ENCODE assay signal across 8 cellular contexts in the genomic region with DNA sequence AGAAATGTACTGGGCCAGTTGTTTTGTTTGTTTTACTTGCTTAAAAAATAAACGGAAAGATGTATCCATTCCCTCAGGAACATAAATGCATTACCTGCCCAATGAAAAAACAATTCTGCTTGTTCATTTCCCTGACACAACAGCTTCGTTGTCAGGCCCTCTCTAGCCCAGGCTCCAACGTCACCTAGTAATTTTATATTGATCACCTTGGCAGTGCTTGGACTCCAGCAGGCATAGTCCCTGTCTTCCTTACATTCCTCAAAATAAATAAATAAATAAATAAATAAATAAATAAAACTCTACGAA. TPM values are rescaled to one million over a fixed set of nuclear protein-coding genes. Genes with fewer than 3 reads are reported as not detected.
DNase-seq lines count a peak whose midpoint lies in the region; ATAC-seq and TF ChIP-seq lines count a peak whose summit lies in the region.

No MANE protein-coding gene starts in this region.

- CTCF ChIA-PET in activated CD4-positive, alpha-beta T cell treated with anti-CD3 and anti-CD28 coated beads for 36 hours (lab: Charles Lee), result interaction anchor here (0.7 to 1.4 kb wide), 4 partner anchors 7 to 33 kb away, joined by 3 read pairs; no protein-coding TSS in a partner anchor

- no peak for ATAC-seq in activated CD4-positive, alpha-beta T cell treated with anti-CD3 and anti-CD28 coated beads for 36 hours
- no peak for ATAC-seq in stimulated activated effector memory CD8-positive, alpha-beta T cell treated with anti-CD3 and anti-CD28 coated beads, Interleukin-12 subunit alpha, Interleukin-12 subunit beta, amount 100 ng/mL, for 72 hours
- ATAC-seq in GM19463 (IDR thresholded peaks at IDR 0.05; ENCODE audit: unreplicated experiment), result no peak

- H3K4me1 Mint-ChIP-seq in activated CD4-positive, alpha-beta T cell treated with anti-CD3 and anti-CD28 coated beads for 36 hours, result peaks cover 29% of the 10 kb centered on the region
- H3K4me1 Mint-ChIP-seq in T-helper 2 cell treated with Interferon-gamma antibody and Interleukin-4, amounts not matched to agents 5 μg/mL and 100 μg/mL, for 36 hours (ENCODE audit: low read depth), result peaks cover 31% of the 10 kb centered on the region
- peaks cover 14% of the 10 kb centered on the region for H3K4me1 Mint-ChIP-seq in glutamatergic neuron (ENCODE audit: low read depth, unreplicated experiment)
- H3K4me1 Mint-ChIP-seq in stimulated activated effector memory CD8-positive, alpha-beta T cell treated with anti-CD3 and anti-CD28 coated beads, Interleukin-12 subunit alpha, Interleukin-12 subunit beta, amount 100 ng/mL, for 72 hours, result peaks cover 21% of the 10 kb centered on the region

- DNase-seq in activated CD4-positive, alpha-beta T cell treated with anti-CD3 and anti-CD28 coated beads for 36 hours, result peak; percentile 30
- DNase-seq in activated CD4-positive, alpha-beta T cell treated with anti-CD3 and anti-CD28 coated beads for 1 hour, result no peak
- no peak for DNase-seq in T-helper 2 cell treated with Interferon-gamma antibody and Interleukin-4, amounts not matched to agents 5 μg/mL and 100 μg/mL, for 36 hours (ENCODE audit: low spot score)
- no peak for DNase-seq in glutamatergic neuron
- no peak for DNase-seq in stimulated activated effector memory CD8-positive, alpha-beta T cell treated with anti-CD3 and anti-CD28 coated beads, Interleukin-12 subunit alpha, Interleukin-12 subunit beta, amount 100 ng/mL, for 72 hours (ENCODE audit: low spot score in 2 of 2)
- DNase-seq in iPS-NIHi7 (ENCODE audit: extremely low spot score), result no peak
- DNase-seq in NCI-H1694 treated with DMSO at 0.1 percent for 48 hours (lab: John Stamatoyannopoulos, UW), result no peak

- H3K27ac Mint-ChIP-seq in activated CD4-positive, alpha-beta T cell treated with anti-CD3 and anti-CD28 coated beads for 36 hours, result peak overlapping the region; percentile 78
- peak overlapping the region; percentile 84 for H3K27ac Mint-ChIP-seq in T-helper 2 cell treated with Interferon-gamma antibody and Interleukin-4, amounts not matched to agents 5 μg/mL and 100 μg/mL, for 36 hours
- peak overlapping the region; percentile 99 for H3K27ac Mint-ChIP-seq in glutamatergic neuron (ENCODE audit: unreplicated experiment)
- no peak overlapping the region for H3K27ac Mint-ChIP-seq in stimulated activated effector memory CD8-positive, alpha-beta T cell treated with anti-CD3 and anti-CD28 coated beads, Interleukin-12 subunit alpha, Interleukin-12 subunit beta, amount 100 ng/mL, for 72 hours

- POLR2A ChIA-PET in activated CD4-positive, alpha-beta T cell treated with anti-CD3 and anti-CD28 coated beads for 36 hours (lab: Charles Lee), result no interaction called here

- no peak for TF ChIP-seq CTCF in glutamatergic neuron (IDR thresholded peaks at IDR 0.05; ENCODE audit: partially characterized antibody, unreplicated experiment)

- H3K9me3 Mint-ChIP-seq in activated CD4-positive, alpha-beta T cell treated with anti-CD3 and anti-CD28 coated beads for 36 hours (ENCODE audit: low read depth), result no peaks in the 10 kb centered on the region
- H3K9me3 Mint-ChIP-seq in T-helper 2 cell treated with Interferon-gamma antibody and Interleukin-4, amounts not matched to agents 5 μg/mL and 100 μg/mL, for 36 hours, result no peaks in the 10 kb centered on the region
- peaks cover 14% of the 10 kb centered on the region for H3K9me3 Mint-ChIP-seq in glutamatergic neuron (ENCODE audit: unreplicated experiment)
- no peaks in the 10 kb centered on the region for H3K9me3 Mint-ChIP-seq in stimulated activated effector memory CD8-positive, alpha-beta T cell treated with anti-CD3 and anti-CD28 coated beads, Interleukin-12 subunit alpha, Interleukin-12 subunit beta, amount 100 ng/mL, for 72 hours

- peaks cover 4% of the 10 kb centered on the region for H3K36me3 Mint-ChIP-seq in activated CD4-positive, alpha-beta T cell treated with anti-CD3 and anti-CD28 coated beads for 36 hours (ENCODE audit: low read depth)
- peaks cover 5% of the 10 kb centered on the region for H3K36me3 Mint-ChIP-seq in T-helper 2 cell treated with Interferon-gamma antibody and Interleukin-4, amounts not matched to agents 5 μg/mL and 100 μg/mL, for 36 hours (ENCODE audit: low read depth)
- no peaks in the 10 kb centered on the region for H3K36me3 Mint-ChIP-seq in glutamatergic neuron (ENCODE audit: unreplicated experiment)
- peaks cover 22% of the 10 kb centered on the region for H3K36me3 Mint-ChIP-seq in stimulated activated effector memory CD8-positive, alpha-beta T cell treated with anti-CD3 and anti-CD28 coated beads, Interleukin-12 subunit alpha, Interleukin-12 subunit beta, amount 100 ng/mL, for 72 hours

- H3K4me3 Mint-ChIP-seq in activated CD4-positive, alpha-beta T cell treated with anti-CD3 and anti-CD28 coated beads for 36 hours, result peak overlapping the region; percentile 100
- H3K4me3 Mint-ChIP-seq in T-helper 2 cell treated with Interferon-gamma antibody and Interleukin-4, amounts not matched to agents 5 μg/mL and 100 μg/mL, for 36 hours, result peak overlapping the region; percentile 97
- peak overlapping the region; percentile 99 for H3K4me3 Mint-ChIP-seq in glutamatergic neuron (ENCODE audit: unreplicated experiment)
- H3K4me3 Mint-ChIP-seq in stimulated activated effector memory CD8-positive, alpha-beta T cell treated with anti-CD3 and anti-CD28 coated beads, Interleukin-12 subunit alpha, Interleukin-12 subunit beta, amount 100 ng/mL, for 72 hours, result peak overlapping the region; percentile 99

- intact Hi-C loops in activated CD4-positive, alpha-beta T cell treated with anti-CD3 and anti-CD28 coated beads for 36 hours (cut with DNase I, micrococcal nuclease), result loop anchor here (2.0 to 10.0 kb wide), 11 partner anchors 33 to 1739 kb away; a partner anchor contains a TSS

- H3K27me3 Mint-ChIP-seq in activated CD4-positive, alpha-beta T cell treated with anti-CD3 and anti-CD28 coated beads for 36 hours, result no peaks in the 10 kb centered on the region
- no peaks in the 10 kb centered on the region for H3K27me3 Mint-ChIP-seq in T-helper 2 cell treated with Interferon-gamma antibody and Interleukin-4, amounts not matched to agents 5 μg/mL and 100 μg/mL, for 36 hours (ENCODE audit: low read depth)
- H3K27me3 Mint-ChIP-seq in glutamatergic neuron (ENCODE audit: unreplicated experiment), result peaks cover 12% of the 10 kb centered on the region

RNA-seq across cellular contexts. Expression of a gene that starts 1.2 kb away (rescaled TPM):
- 10 to 100 TPM; 54.5 to 56.7 TPM for total RNA-seq in activated CD4-positive, alpha-beta T cell treated with anti-CD3 and anti-CD28 coated beads for 36 hours
- total RNA-seq in glutamatergic neuron (ENCODE audit: unreplicated experiment), result 450 TPM

RNA-seq across cellular contexts. Expression of a gene that starts 2.0 kb away (rescaled TPM):
- 10 to 100 TPM; 26.4 to 26.5 TPM for total RNA-seq in activated CD4-positive, alpha-beta T cell treated with anti-CD3 and anti-CD28 coated beads for 36 hours
- total RNA-seq in glutamatergic neuron (ENCODE audit: unreplicated experiment), result 52.8 TPM
